ENCODE assay signal across 9 cellular contexts in the genomic region with DNA sequence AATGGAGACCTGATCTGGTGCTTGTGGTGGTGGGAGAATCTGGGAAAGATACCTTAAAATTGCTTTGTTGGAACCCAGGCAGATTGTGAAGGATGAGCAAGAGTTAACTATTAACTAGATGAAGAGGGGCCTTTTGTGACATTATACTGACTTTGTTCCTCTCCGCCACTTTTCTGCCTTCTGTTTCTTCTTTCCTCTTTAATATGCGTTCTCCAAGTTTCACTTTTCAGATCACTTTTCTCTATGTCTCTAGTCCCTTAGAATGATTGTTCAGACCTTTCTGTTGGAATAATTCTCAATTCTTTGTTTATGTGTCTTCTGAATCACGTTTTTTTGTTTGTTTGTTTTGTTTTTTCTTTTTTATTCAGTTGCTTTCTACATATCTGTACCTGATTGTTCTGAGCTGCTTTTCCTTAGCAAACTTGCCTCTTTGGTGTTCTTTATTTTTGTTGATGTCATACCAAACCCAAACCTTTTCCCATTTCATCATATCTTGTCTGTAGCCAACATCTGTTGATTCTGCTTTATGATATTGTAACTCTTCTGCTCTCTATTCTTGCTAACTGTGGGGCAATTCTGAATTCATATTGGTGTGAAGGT. TPM values are rescaled to one million over a fixed set of nuclear protein-coding genes. Genes with fewer than 3 reads are reported as not detected.
DNase-seq lines count a peak whose midpoint lies in the region; ATAC-seq and TF ChIP-seq lines count a peak whose summit lies in the region.
"Had no signal": no experiment of that assay in that cellular context is flagged by ENCODE, and none has a peak within 500 bp of the region (broad histone marks: within the 10 kb centered on the region; RNA-seq: fewer than 3 reads in every experiment).

No MANE protein-coding gene starts in this region.

- H3K9me3 Mint-ChIP-seq in endothelial cell (ENCODE audit: unreplicated experiment), result no peaks in the 10 kb centered on the region

- TF ChIP-seq CTCF in endothelial cell (IDR thresholded peaks at IDR 0.05; ENCODE audit: unreplicated experiment) (no peak), osteoblast (IDR thresholded peaks at IDR 0.05; ENCODE audit: extremely low read depth, low read depth, low read length) (no peak)

- no peak for ATAC-seq in HG02973 (IDR thresholded peaks at IDR 0.05; ENCODE audit: unreplicated experiment)
- ATAC-seq in GM19351 (IDR thresholded peaks at IDR 0.05; ENCODE audit: unreplicated experiment), result no peak
- no peak for ATAC-seq in HG03378 (IDR thresholded peaks at IDR 0.05; ENCODE audit: unreplicated experiment)

- H2AFZ ChIP-seq in osteoblast (ENCODE audit: low read length), result no peak overlapping the region

- no peaks in the 10 kb centered on the region for H3K27me3 ChIP-seq in osteoblast (ENCODE audit: insufficient read depth, low read length)

- peak overlapping the region; percentile 85 for H3K4me3 ChIP-seq in osteoblast (ENCODE audit: insufficient read depth, low read length)

- peaks cover 83% of the 10 kb centered on the region for H3K79me2 ChIP-seq in osteoblast (ENCODE audit: insufficient read depth, low read length)

- no peaks in the 10 kb centered on the region for H3K9me3 ChIP-seq in osteoblast (ENCODE audit: low read depth, low read length)

- peaks cover 14% of the 10 kb centered on the region for H3K27me3 Mint-ChIP-seq in endothelial cell (ENCODE audit: unreplicated experiment)

- peaks cover 41% of the 10 kb centered on the region for H4K20me1 ChIP-seq in osteoblast (ENCODE audit: insufficient read depth, low read length)

- H3K4me1 ChIP-seq in osteoblast (ENCODE audit: insufficient read depth, low read length), result peaks cover 15% of the 10 kb centered on the region

- peak overlapping the region; percentile 10 for H3K27ac ChIP-seq in osteoblast (ENCODE audit: low read depth, low read length)

- H3K36me3 Mint-ChIP-seq in endothelial cell (ENCODE audit: low read depth, unreplicated experiment), result no peaks in the 10 kb centered on the region

- peak overlapping the region; percentile 90 for H3K4me2 ChIP-seq in osteoblast (ENCODE audit: insufficient read depth, low read length)

- peak overlapping the region; percentile 95 for H3K4me3 Mint-ChIP-seq in endothelial cell (ENCODE audit: unreplicated experiment)

- DNase-seq in DMS114 treated with DMSO at 0.1 percent for 48 hours (lab: John Stamatoyannopoulos, UW; ENCODE audit: unreplicated experiment) (peak; percentile 45), NAMALWA (ENCODE audit: low spot score) (peak; percentile 41), endothelial cell (ENCODE audit: low spot score) (no peak), osteoblast (ENCODE audit: insufficient read length, low spot score, missing footprints) (peak; percentile 41)
- DNase-seq in activated effector memory CD4-positive, alpha-beta T cell treated with anti-CD3 and anti-CD28 coated beads, Interleukin-2, amount 50 U/mL, for 16 hours, result no peak
- DNase-seq: NCI-H2171 had no signal

- H3K27ac Mint-ChIP-seq in endothelial cell (ENCODE audit: unreplicated experiment), result no peak overlapping the region

- H3K36me3 ChIP-seq in osteoblast (ENCODE audit: insufficient read depth, low read length), result no peaks in the 10 kb centered on the region

- peaks cover 32% of the 10 kb centered on the region for H3K4me1 Mint-ChIP-seq in endothelial cell (ENCODE audit: unreplicated experiment)

RNA-seq across cellular contexts. Expression of gene BMPR1A, which starts 2.8 kb away (rescaled TPM):
- total RNA-seq in endothelial cell (ENCODE audit: unreplicated experiment) (20.8 TPM), osteoblast (71.7 and 73.7 TPM in 2 replicates)

Comparison
In these comparisons a context has a peak if more than half of its experiments do, and no peak if none do; other contexts are left out.
1. DNase-seq: peak in DMS114 treated with DMSO at 0.1 percent for 48 hours (single experiment), NAMALWA (single experiment) and osteoblast (single experiment); none in endothelial cell (single experiment) and activated effector memory CD4-positive, alpha-beta T cell treated with anti-CD3 and anti-CD28 coated beads, Interleukin-2, amount 50 U/mL, for 16 hours (single experiment).